ENCODE assay signal across 18 cellular contexts in the genomic region with DNA sequence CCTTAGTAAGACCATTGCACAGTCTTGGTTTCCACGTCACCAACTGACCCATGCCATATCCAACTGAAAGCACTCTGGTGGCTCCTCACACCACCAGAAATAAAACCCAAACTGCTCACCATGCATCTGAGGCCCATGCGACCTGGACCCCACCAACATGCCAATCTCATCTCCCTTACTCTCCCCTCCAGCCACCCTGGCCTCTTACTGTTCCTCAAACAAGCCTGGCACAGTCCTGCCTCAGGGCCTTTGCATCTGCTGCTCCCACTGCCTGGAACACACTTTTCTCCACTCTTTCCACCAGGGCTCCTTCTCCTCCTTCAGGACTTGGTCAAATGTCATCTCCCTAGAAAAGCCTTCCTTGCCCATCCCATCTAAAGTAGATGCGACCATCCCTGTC. TPM values are rescaled to one million over a fixed set of nuclear protein-coding genes. Genes with fewer than 3 reads are reported as not detected.
A peak's percentile ranks its signal among the peaks of the same experiment; 100 is the strongest.
DNase-seq lines count a peak whose midpoint lies in the region; ATAC-seq, FAIRE-seq and TF ChIP-seq lines count a peak whose summit lies in the region.
"Had no signal": no experiment of that assay in that cellular context is flagged by ENCODE, and none has a peak within 500 bp of the region (broad histone marks: within the 10 kb centered on the region; RNA-seq: fewer than 3 reads in every experiment).

No MANE protein-coding gene starts in this region.

- H3K36me3 ChIP-seq in OCI-LY7 (ENCODE audit: insufficient read depth, low read length) (no peaks in the 10 kb centered on the region), H1 (ENCODE audit: control insufficient read depth in 2 of 4, insufficient read depth in 4 of 4, low read length in 3 of 4) (no peaks in the 10 kb centered on the region), MM.1S (replicated peaks; ENCODE audit: insufficient read depth, low read length) (no peaks in the 10 kb centered on the region)
- H3K36me3 ChIP-seq: right atrium auricular region had no signal

- peak overlapping the region; percentile 46; the same call in 1 of the 2 replicates for H2BK12ac ChIP-seq in H1 (ENCODE audit: low read depth, low read length)

- TF ChIP-seq POLR2A in H1 (IDR thresholded peaks at IDR 0.05; ENCODE audit: control extremely low read depth in 1 of 2, low read depth in 2 of 2, low read length in 2 of 2): no peak

- no peak overlapping the region for H3K9ac ChIP-seq in H1 (replicated peaks in 1 of 4; ENCODE audit: extremely low read depth in 1 of 4, low read depth in 3 of 4, low read length in 3 of 4)
- no peak overlapping the region for H3K9ac ChIP-seq in MM.1S (ENCODE audit: low read length)

- no peak for DNase-seq in activated T-cell treated with anti-CD3 and anti-CD28 coated beads, Interleukin-2, amount 50 U/mL, for 4 hours
- no peak for DNase-seq in activated T-cell treated with anti-CD3 and anti-CD28 coated beads, Interleukin-2, amount 50 U/mL, for 1 hour
- DNase-seq in OCI-LY7 (ENCODE audit: low spot score): no peak
- DNase-seq in H1 (ENCODE audit: low read depth in 1 of 2, low spot score in 2 of 2): no peak
- no peak for DNase-seq in stimulated activated naive CD8-positive, alpha-beta T cell treated with anti-CD3 and anti-CD28 coated beads, Interleukin-15, amount 100 ng/mL, for 72 hours
- DNase-seq in NCI-H146 (lab: John Stamatoyannopoulos, UW): no peak
- no peak for DNase-seq in MM.1S
- DNase-seq: Karpas-422; left lung; NCI-H1694; NCI-H510A treated with DMSO at 0.1 percent for 48 hours; PC-9; stimulated activated CD4-positive, alpha-beta T cell treated with anti-CD3 and anti-CD28 coated beads, Interleukin-2, amount 100 ng/mL, for 48 hours had no signal

- H2BK120ac ChIP-seq in H1 (replicated peaks; ENCODE audit: low read depth, low read length): no peak overlapping the region

- H3K23me2 ChIP-seq in H1 (ENCODE audit: low read depth, low read length): 0 out of 2 replicates have a peak, but pooled peaks cover 2% of the 10 kb centered on the region

- no peaks in the 10 kb centered on the region for H3K27me3 Mint-ChIP-seq in activated T-cell treated with anti-CD3 and anti-CD28 coated beads, Interleukin-2, amount 50 U/mL, for 4 hours (ENCODE audit: low read depth)
- H3K27me3 Mint-ChIP-seq in stimulated activated naive CD8-positive, alpha-beta T cell treated with anti-CD3 and anti-CD28 coated beads, Interleukin-15, amount 100 ng/mL, for 72 hours: no peaks in the 10 kb centered on the region
- H3K27me3 Mint-ChIP-seq: activated T-helper 17 cell treated with anti-CD3 and anti-CD28 coated beads, Interleukin-2, amount 50 U/mL, for 72 hours had no signal

- H3K79me1 ChIP-seq in H1 (ENCODE audit: low read depth, low read length): no peaks in the 10 kb centered on the region; the same call in 1 of the 2 replicates

- H3K4me3 Mint-ChIP-seq in activated T-cell treated with anti-CD3 and anti-CD28 coated beads, Interleukin-2, amount 50 U/mL, for 4 hours: peak overlapping the region; percentile 69
- H3K4me3 Mint-ChIP-seq in stimulated activated naive CD8-positive, alpha-beta T cell treated with anti-CD3 and anti-CD28 coated beads, Interleukin-15, amount 100 ng/mL, for 72 hours: peak overlapping the region; percentile 60 to 61
- H3K4me3 Mint-ChIP-seq: activated T-helper 17 cell treated with anti-CD3 and anti-CD28 coated beads, Interleukin-2, amount 50 U/mL, for 72 hours had no signal

- TF ChIP-seq CTCF in OCI-LY7 (conservative IDR thresholded peaks at IDR 0.05; ENCODE audit: low read length) (no peak), H1 (IDR thresholded peaks at IDR 0.05; ENCODE audit: control extremely low read depth in 1 of 3, insufficient read depth in 1 of 3, low read depth in 1 of 3, low read length in 3 of 3) (no peak), MM.1S (IDR thresholded peaks at IDR 0.05; ENCODE audit: low read length) (no peak)

- no peak overlapping the region for H2BK5ac ChIP-seq in H1 (ENCODE audit: low read depth, low read length)

- H2AFZ ChIP-seq in OCI-LY7 (ENCODE audit: low read length) (no peak overlapping the region), H1 (ENCODE audit: low read length) (no peak overlapping the region), MM.1S (ENCODE audit: low read length) (no peak overlapping the region)
- H2AFZ ChIP-seq: PC-9 had no signal

- H3K18ac ChIP-seq in H1 (ENCODE audit: extremely low read depth, low read length): no peak overlapping the region

- CTCF ChIA-PET in OCI-LY7 (lab: Charles Lee; ENCODE audit: unreplicated experiment) (no interaction called here), H1 (lab: Charles Lee; ENCODE audit: partially characterized antibody) (interaction anchor here (1.5 kb wide), 1 partner anchor 162 kb away, joined by 7 read pairs; no protein-coding TSS in a partner anchor)

- FAIRE-seq in H1 (lab: Jason Lieb, UNC): no peak
- FAIRE-seq: H54, urothelium cell line had no signal

- H3K4me3 ChIP-seq in OCI-LY7 (ENCODE audit: low read depth, low read length, poor library complexity, severe bottlenecking) (peak overlapping the region; percentile 55), H1 (ENCODE audit: extremely low read depth in 1 of 4, insufficient read depth in 2 of 4, low read depth in 3 of 4, low read length in 4 of 4) (no peak overlapping the region), MM.1S (ENCODE audit: low read length) (no peak overlapping the region)
- H3K4me3 ChIP-seq: left lung, PC-9, right atrium auricular region had no signal

- no peak overlapping the region for H3K23ac ChIP-seq in H1 (ENCODE audit: insufficient read length)

- H3K27me3 ChIP-seq in H1 (replicated peaks in 1 of 4; ENCODE audit: control insufficient read depth in 3 of 4, extremely low read depth in 1 of 4, insufficient read depth in 3 of 4, low read length in 3 of 4) (peaks cover 0 to 3% (median 2%) of the 10 kb centered on the region in 4 experiments; a peak in 4 of 7 replicates), MM.1S (replicated peaks; ENCODE audit: insufficient read depth, low read length) (no peaks in the 10 kb centered on the region)
- H3K27me3 ChIP-seq: right atrium auricular region had no signal

- 0 out of 2 replicates have a peak overlapping the region, but pooled peaks have one; percentile 5 for H2BK15ac ChIP-seq in H1 (ENCODE audit: low read length)

- H3K79me2 ChIP-seq in OCI-LY7 (ENCODE audit: insufficient read depth, low read depth, low read length) (peaks cover 58% of the 10 kb centered on the region; the same call in 1 of the 2 replicates), H1 (ENCODE audit: control insufficient read depth in 1 of 2, insufficient read depth in 2 of 2, low read length in 2 of 2) (peaks cover 0 to 7% of the 10 kb centered on the region in 2 experiments; a peak in 2 of 4 replicates), MM.1S (ENCODE audit: low read length) (no peaks in the 10 kb centered on the region)

- no peak for TF ChIP-seq EP300 in H1 (IDR thresholded peaks at IDR 0.05; ENCODE audit: borderline replicate concordance in 1 of 2, low read depth in 2 of 2, low read length in 2 of 2)

- H4K20me1 ChIP-seq in OCI-LY7 (ENCODE audit: insufficient read depth, low read length): no peaks in the 10 kb centered on the region
- peaks cover 2 to 8% of the 10 kb centered on the region in 2 experiments for H4K20me1 ChIP-seq in H1 (replicated peaks in 1 of 2; ENCODE audit: control insufficient read depth in 1 of 2, insufficient read depth in 2 of 2, low read length in 2 of 2)
- no peaks in the 10 kb centered on the region for H4K20me1 ChIP-seq in MM.1S (ENCODE audit: insufficient read depth, low read length)

- no peak for ATAC-seq in activated T-cell treated with anti-CD3 and anti-CD28 coated beads, Interleukin-2, amount 50 U/mL, for 4 hours
- ATAC-seq in stimulated activated naive CD8-positive, alpha-beta T cell treated with anti-CD3 and anti-CD28 coated beads, Interleukin-15, amount 100 ng/mL, for 72 hours: no peak
- ATAC-seq in GM18502 (IDR thresholded peaks at IDR 0.05; ENCODE audit: poor library complexity, unreplicated experiment): no peak
- ATAC-seq: left lung had no signal

- peaks cover 4% of the 10 kb centered on the region for H3K36me3 Mint-ChIP-seq in activated T-cell treated with anti-CD3 and anti-CD28 coated beads, Interleukin-2, amount 50 U/mL, for 4 hours (ENCODE audit: insufficient read depth)

- H3F3A ChIP-seq in MM.1S (ENCODE audit: insufficient read depth, low read length): no peaks in the 10 kb centered on the region

- peak overlapping the region; percentile 85 for H2AK5ac ChIP-seq in H1 (ENCODE audit: low read depth, low read length)

- H3K9me3 Mint-ChIP-seq in activated T-cell treated with anti-CD3 and anti-CD28 coated beads, Interleukin-2, amount 50 U/mL, for 4 hours: no peaks in the 10 kb centered on the region
- no peaks in the 10 kb centered on the region for H3K9me3 Mint-ChIP-seq in stimulated activated naive CD8-positive, alpha-beta T cell treated with anti-CD3 and anti-CD28 coated beads, Interleukin-15, amount 100 ng/mL, for 72 hours
- H3K9me3 Mint-ChIP-seq: activated T-helper 17 cell treated with anti-CD3 and anti-CD28 coated beads, Interleukin-2, amount 50 U/mL, for 72 hours had no signal

- no TSS peak for BruUV-seq in OCI-LY7 (replicated peaks; lab: Mats Ljungman, UMichigan)

- H3K4ac ChIP-seq in H1 (replicated peaks; ENCODE audit: insufficient read length, low read depth, low read length): no peak overlapping the region

- H3K14ac ChIP-seq in H1 (ENCODE audit: insufficient read length): no peak overlapping the region

- POLR2A ChIA-PET in OCI-LY7 (lab: Charles Lee): interaction anchor here (1.0 to 2.1 kb wide), 2 partner anchors 31 to 80 kb away, joined by 3 to 11 read pairs; no protein-coding TSS in a partner anchor
- POLR2A ChIA-PET in H1 (lab: Charles Lee; ENCODE audit: partially characterized antibody): interaction anchor here (0.7 to 1.1 kb wide), 2 partner anchors 11 to 1164 kb away, joined by 3 read pairs; no protein-coding TSS in a partner anchor

- no peak overlapping the region for H4K8ac ChIP-seq in H1 (ENCODE audit: extremely low read depth, insufficient read depth, low read length)

- H3K4me1 ChIP-seq in OCI-LY7 (ENCODE audit: insufficient read depth, low read length, poor library complexity, severe bottlenecking) (peaks cover 98% of the 10 kb centered on the region), H1 (replicated peaks in 1 of 4; ENCODE audit: control insufficient read depth in 3 of 4, insufficient read depth in 4 of 4, low read length in 3 of 4) (peaks cover 0 to 3% (median 3%) of the 10 kb centered on the region in 4 experiments; a peak in 4 of 7 replicates), MM.1S (ENCODE audit: low read length) (peaks cover 13% of the 10 kb centered on the region)

- no peak overlapping the region for H3K56ac ChIP-seq in H1 (replicated peaks; ENCODE audit: insufficient read length, low read depth, low read length)

- H3K4me1 Mint-ChIP-seq in activated T-cell treated with anti-CD3 and anti-CD28 coated beads, Interleukin-2, amount 50 U/mL, for 4 hours (ENCODE audit: low read depth): peaks cover 82% of the 10 kb centered on the region
- H3K4me1 Mint-ChIP-seq in stimulated activated naive CD8-positive, alpha-beta T cell treated with anti-CD3 and anti-CD28 coated beads, Interleukin-15, amount 100 ng/mL, for 72 hours: no peaks in the 10 kb centered on the region

- peak overlapping the region; percentile 76 for H3K4me2 ChIP-seq in OCI-LY7 (ENCODE audit: low read length)
- H3K4me2 ChIP-seq in H1 (ENCODE audit: insufficient read depth in 1 of 2, low read depth in 2 of 2, low read length in 2 of 2): no peak overlapping the region
- H3K4me2 ChIP-seq in MM.1S (ENCODE audit: low read depth, low read length): no peak overlapping the region
- H3K4me2 ChIP-seq: PC-9 had no signal

- TF ChIP-seq RAD21 in H1 (IDR thresholded peaks at IDR 0.05 in 1 of 2, conservative IDR thresholded peaks at IDR 0.05 in 1 of 2; ENCODE audit: low read depth in 2 of 2, low read length in 2 of 2): no peak

- WGBS in H1 (ENCODE audit: extremely low coverage in 1 of 2, insufficient coverage in 1 of 2, insufficient read length in 1 of 2, insufficient replicate concordance in 2 of 2, low coverage in 1 of 2, low lambda C conversion rate in 2 of 2, missing lambda C conversion rate in 1 of 2), 2 experiments: 79% methylated on average over 3 of the region's 3 CpGs; no CpG with 5 or more reads in 1 of the 2 experiments

- no peak overlapping the region for H4K91ac ChIP-seq in H1 (replicated peaks; ENCODE audit: insufficient read length, low read length)

- peak overlapping the region; percentile 93 for H3K27ac ChIP-seq in OCI-LY7 (ENCODE audit: low read depth, low read length, poor library complexity, severe bottlenecking)
- H3K27ac ChIP-seq in H1 (ENCODE audit: low read depth, low read length): no peak overlapping the region
- no peak overlapping the region for H3K27ac ChIP-seq in MM.1S (ENCODE audit: low read length)
- H3K27ac ChIP-seq: PC-9, right atrium auricular region had no signal

- H3K9me2 ChIP-seq in OCI-LY7 (ENCODE audit: insufficient read depth, low read length) (no peaks in the 10 kb centered on the region), MM.1S (replicated peaks; ENCODE audit: insufficient read depth, low read length) (no peaks in the 10 kb centered on the region)

- no peak overlapping the region for H4K5ac ChIP-seq in H1 (ENCODE audit: insufficient read length, low read depth, low read length)

- H3K9me3 ChIP-seq in OCI-LY7 (ENCODE audit: low read length) (no peaks in the 10 kb centered on the region), H1 (ENCODE audit: insufficient read depth in 2 of 2, low read depth in 1 of 2, low read length in 1 of 2) (no peaks in the 10 kb centered on the region), MM.1S (replicated peaks; ENCODE audit: insufficient read depth, low read length) (no peaks in the 10 kb centered on the region)
- H3K9me3 ChIP-seq: left lung, right atrium auricular region had no signal

- H3K27ac Mint-ChIP-seq in stimulated activated naive CD8-positive, alpha-beta T cell treated with anti-CD3 and anti-CD28 coated beads, Interleukin-15, amount 100 ng/mL, for 72 hours: peak overlapping the region; percentile 59 to 60
- H3K27ac Mint-ChIP-seq: activated T-helper 17 cell treated with anti-CD3 and anti-CD28 coated beads, Interleukin-2, amount 50 U/mL, for 72 hours had no signal

- intact Hi-C loops in OCI-LY7 (cut with micrococcal nuclease; ENCODE audit: unreplicated experiment): loop anchor here (2.0 kb wide), 2 partner anchors 38 to 58 kb away; no protein-coding TSS in a partner anchor

- H2BK20ac ChIP-seq in H1 (ENCODE audit: low read length): no peak overlapping the region; the same call in 1 of the 2 replicates

RNA-seq across cellular contexts. Expression of a gene that starts 8.7 kb away (rescaled TPM):
- total RNA-seq in activated T-cell treated with anti-CD3 and anti-CD28 coated beads, Interleukin-2, amount 50 U/mL, for 4 hours: 10 to 100 TPM; 28.8 to 31.4 (median 29.5) TPM
- 20.2 and 25.3 TPM in 2 replicates for total RNA-seq in OCI-LY7 (2014; rRNA removed; shearing (Covaris generic))
- 20.7 and 24.7 TPM in 2 replicates for total RNA-seq in OCI-LY7 (2022)
- 12.8 and 13.5 TPM in 2 replicates for total RNA-seq in H1 (2021; fragmentation: NEBNext Ultra II Directional; extraction: Animal tissue kit (Norgen Biotek cat#: 25700))
- 10.7 and 13.4 TPM in 2 replicates for polyA plus RNA-seq in H1 (2011; rRNA removed)
- 9.6 TPM for polyA plus RNA-seq in H1 (2011; cell fraction: cytosol; rRNA removed)
- polyA plus RNA-seq in H1 (2011; cell fraction: nucleus; rRNA removed): 17.7 TPM
- polyA plus RNA-seq in H1 (2012, experiment 1 of 2): 8.8 to 13.0 TPM (median 12.7 TPM) in 4 replicates
- polyA plus RNA-seq in H1 (2012, experiment 2 of 2): 8.5 TPM
- polyA plus RNA-seq in H1 (2013, experiment 1 of 2): 6.3 TPM
- polyA plus RNA-seq in H1 (2013, experiment 2 of 2): 6.2 TPM
- polyA minus RNA-seq in H1 (2011; rRNA and poly(A)+ RNA removed): 12.9 and 16.1 TPM in 2 replicates
- 9.6 TPM for polyA minus RNA-seq in H1 (2011; cell fraction: cytosol; rRNA and poly(A)+ RNA removed)
- 8.8 TPM for polyA minus RNA-seq in H1 (2011; cell fraction: nucleus; rRNA and poly(A)+ RNA removed)
